Comparison of ENCODE assay signal across 12 cellular contexts in the genomic region with DNA sequence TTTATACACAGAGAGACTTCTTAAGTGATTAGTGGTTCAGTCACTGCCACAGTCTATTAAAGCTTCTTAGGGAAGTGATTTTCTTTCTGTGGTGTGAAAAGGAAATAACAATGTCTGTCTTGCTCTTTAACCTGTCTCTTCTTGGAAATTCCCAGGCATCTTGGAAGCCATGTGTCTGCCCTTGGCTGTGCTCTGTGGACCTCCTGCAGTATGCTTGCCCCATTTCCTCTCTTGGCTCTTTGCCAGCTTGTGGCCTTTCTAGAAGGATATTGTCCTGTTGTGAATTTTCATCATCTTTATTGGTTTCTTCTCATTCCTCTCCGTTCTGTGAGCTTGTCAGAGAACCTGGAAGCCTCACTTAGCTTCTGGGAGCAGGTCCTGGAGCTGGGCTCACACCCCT.
DNase-seq lines count a peak whose midpoint lies in the region; ATAC-seq and TF ChIP-seq lines count a peak whose summit lies in the region.
"Had no signal": no experiment of that assay in that cellular context is flagged by ENCODE, and none has a peak within 500 bp of the region (broad histone marks: within the 10 kb centered on the region; RNA-seq: fewer than 3 reads in every experiment).

No MANE protein-coding gene starts in this region.

- H3K27me3 Mint-ChIP-seq in activated T-helper 17 cell treated with anti-CD3 and anti-CD28 coated beads, Interleukin-2, amount 50 U/mL, for 72 hours: no peaks in the 10 kb centered on the region

- no peaks in the 10 kb centered on the region for H3K36me3 Mint-ChIP-seq in activated T-helper 17 cell treated with anti-CD3 and anti-CD28 coated beads, Interleukin-2, amount 50 U/mL, for 72 hours (ENCODE audit: low read depth)
- H3K36me3 Mint-ChIP-seq: memory B cell had no signal

- H3K27ac Mint-ChIP-seq in activated T-helper 17 cell treated with anti-CD3 and anti-CD28 coated beads, Interleukin-2, amount 50 U/mL, for 72 hours: no peak overlapping the region
- H3K27ac Mint-ChIP-seq: memory B cell had no signal

- H3K27ac ChIP-seq in VCaP: peak overlapping the region; percentile 75
- H3K27ac ChIP-seq: gastroesophageal sphincter had no signal

- ATAC-seq in left cardiac atrium (peak in 1 of 2 donors; percentile 16), Right ventricle myocardium inferior (no peak)
- ATAC-seq in activated T-helper 17 cell treated with anti-CD3 and anti-CD28 coated beads, Interleukin-2, amount 50 U/mL, for 72 hours (replicated peaks): no peak
- ATAC-seq: gastroesophageal sphincter, PC-3 had no signal

- H3K9me3 Mint-ChIP-seq in activated T-helper 17 cell treated with anti-CD3 and anti-CD28 coated beads, Interleukin-2, amount 50 U/mL, for 72 hours: no peaks in the 10 kb centered on the region
- H3K9me3 Mint-ChIP-seq: memory B cell had no signal

- intact Hi-C loops in left cardiac atrium (cut with DNase I) (loop anchor here in 1 of 2 donors (5.0 kb wide), 1 partner anchor 111 kb away; a partner anchor contains a TSS), Right ventricle myocardium inferior (cut with DNase I) (no loop called here)

- no peak for TF ChIP-seq CTCF in VCaP (conservative IDR thresholded peaks at IDR 0.05)

- no peaks in the 10 kb centered on the region for H3K4me1 Mint-ChIP-seq in activated T-helper 17 cell treated with anti-CD3 and anti-CD28 coated beads, Interleukin-2, amount 50 U/mL, for 72 hours
- H3K4me1 Mint-ChIP-seq: memory B cell had no signal

- H3K4me3 Mint-ChIP-seq in activated T-helper 17 cell treated with anti-CD3 and anti-CD28 coated beads, Interleukin-2, amount 50 U/mL, for 72 hours: no peak overlapping the region
- H3K4me3 Mint-ChIP-seq: memory B cell had no signal

- DNase-seq in left cardiac atrium (peak; percentile 47), Right ventricle myocardium inferior (ENCODE audit: missing footprints) (no peak), globus pallidus (ENCODE audit: low spot score) (peak; percentile 30), iPS-NIHi11 (ENCODE audit: low spot score) (no peak), NOMO-1 treated with dmso at 0.1 percent for 144 hours (lab: John Stamatoyannopoulos, UW; ENCODE audit: unreplicated experiment) (no peak)
- DNase-seq in activated CD4-positive, alpha-beta T cell treated with anti-CD3 and anti-CD28 coated beads, Interleukin-2, amount 50 U/mL, for 1 hour: no peak
- DNase-seq: activated T-cell treated with anti-CD3 and anti-CD28 coated beads, Interleukin-2, amount 50 U/mL, for 1 hour; PC-3 had no signal

Comparison
In these comparisons a context has a peak if more than half of its experiments do, and no peak if none do; other contexts are left out.
1. DNase-seq: peak in left cardiac atrium (single experiment) and globus pallidus (single experiment); none in Right ventricle myocardium inferior (single experiment), iPS-NIHi11 (single experiment), NOMO-1 treated with dmso at 0.1 percent for 144 hours (single experiment) and activated CD4-positive, alpha-beta T cell treated with anti-CD3 and anti-CD28 coated beads, Interleukin-2, amount 50 U/mL, for 1 hour (single experiment).